8 cellular contexts compared by ENCODE assay signal in genomic region chr2:240586919-240587800, GRCh38. TPM values are rescaled to one million over a fixed set of nuclear protein-coding genes. Genes with fewer than 3 reads are reported as not detected.
DNase-seq lines count a peak whose midpoint lies in the region; ATAC-seq and TF ChIP-seq lines count a peak whose summit lies in the region.

No MANE protein-coding gene starts in this region.

- DNase-seq in EH (ENCODE audit: low read depth) (peak; percentile 26), HFF-Myc (ENCODE audit: extremely low read depth, low read depth) (no peak), NCI-H345 (lab: John Stamatoyannopoulos, UW) (peak; percentile 80), UCSD-AML1 (lab: John Stamatoyannopoulos, UW; ENCODE audit: unreplicated experiment) (no peak), GF-D8 (lab: John Stamatoyannopoulos, UW) (no peak)
- peak; percentile 75 for DNase-seq in activated CD8-positive, alpha-beta memory T cell treated with anti-CD3 and anti-CD28 coated beads, Interleukin-2, amount 50 U/mL, for 48 hours

- H3K4me1 ChIP-seq in neuron (ENCODE audit: insufficient read depth, low read length): peaks cover 29% of the 10 kb centered on the region

- peaks cover 26% of the 10 kb centered on the region for H3K36me3 ChIP-seq in neuron (ENCODE audit: insufficient read depth, low read length)

- H3K4me3 ChIP-seq in HFF-Myc (replicated peaks; ENCODE audit: low read depth, low read length) (peak overlapping the region; percentile 98), neuron (ENCODE audit: low read length) (peak overlapping the region; percentile 97)

- peak overlapping the region; percentile 55 for H2AFZ ChIP-seq in neuron (ENCODE audit: low read depth, low read length)

- no peaks in the 10 kb centered on the region for H3K9me3 ChIP-seq in neuron (ENCODE audit: low read length)

- H3K27me3 ChIP-seq in neuron (ENCODE audit: insufficient read depth, low read length): no peaks in the 10 kb centered on the region

- ATAC-seq in esophagus mucosa: peak; percentile 33

- no peak for TF ChIP-seq CTCF in HFF-Myc (IDR thresholded peaks at IDR 0.05; ENCODE audit: low read depth, low read length, missing control alignments)

RNA-seq across cellular contexts. Expression of gene CAPN10, which starts 0.6 kb away (rescaled TPM):
- 10.5 TPM for total RNA-seq in esophagus mucosa

RNA-seq across cellular contexts. Expression of gene RNPEPL1, which starts 18.9 kb away (rescaled TPM):
- 44.6 TPM for total RNA-seq in esophagus mucosa

RNA-seq across cellular contexts. Expression of gene DUSP28, which starts 27.0 kb away (rescaled TPM):
- total RNA-seq in esophagus mucosa: 3.7 TPM

RNA-seq across cellular contexts. Expression of gene ANKMY1, which starts 29.4 kb away (rescaled TPM):
- 8.9 TPM for total RNA-seq in esophagus mucosa

RNA-seq across cellular contexts. Expression of gene GPR35, which starts 38.1 kb away (rescaled TPM):
- 0.24 TPM for total RNA-seq in esophagus mucosa

Comparison
In these comparisons a context has a peak if more than half of its experiments do, and no peak if none do; other contexts are left out.
1. DNase-seq: peak in EH (single experiment), NCI-H345 (single experiment) and activated CD8-positive, alpha-beta memory T cell treated with anti-CD3 and anti-CD28 coated beads, Interleukin-2, amount 50 U/mL, for 48 hours (single experiment); none in HFF-Myc (single experiment), UCSD-AML1 (single experiment) and GF-D8 (single experiment).